Comparison of ENCODE assay signal across 14 cellular contexts in the genomic region with DNA sequence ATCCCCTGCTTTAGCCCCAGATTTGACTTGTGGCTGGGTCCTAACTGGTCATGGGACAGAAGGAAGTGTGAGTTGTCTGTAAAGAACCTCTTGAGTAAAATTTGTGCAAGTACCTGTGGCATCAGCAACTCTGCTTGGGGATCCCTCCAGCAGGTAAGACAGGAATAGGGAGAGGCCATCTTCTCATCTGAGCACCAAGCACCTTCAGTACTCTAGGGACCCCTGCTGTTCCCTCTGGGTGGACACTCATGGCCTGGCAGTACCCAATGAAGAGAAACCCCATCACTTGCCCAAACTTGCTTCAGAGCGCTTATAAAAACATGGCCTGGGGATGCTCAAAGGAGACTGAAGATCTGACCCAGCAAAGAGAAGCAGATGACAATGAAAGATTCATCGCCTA.
DNase-seq lines count a peak whose midpoint lies in the region; ATAC-seq and TF ChIP-seq lines count a peak whose summit lies in the region.
"Had no signal": no experiment of that assay in that cellular context is flagged by ENCODE, and none has a peak within 500 bp of the region (broad histone marks: within the 10 kb centered on the region; RNA-seq: fewer than 3 reads in every experiment).

No MANE protein-coding gene starts in this region.

- POLR2A ChIA-PET in BJ (lab: Charles Lee): no interaction called here

- 0 out of 2 replicates have a peak, but pooled peaks cover 1% of the 10 kb centered on the region for H3K27me3 ChIP-seq in BJ (ENCODE audit: control insufficient read depth, insufficient read depth, low read length)

- H3K4me3 ChIP-seq in BJ (ENCODE audit: low read depth, low read length): no peak overlapping the region
- H3K4me3 ChIP-seq in fibroblast of villous mesenchyme (ENCODE audit: low read depth, low read length): no peak overlapping the region

- peak; percentile 34; the same call in 1 of the 2 replicates for TF ChIP-seq CTCF in BJ (IDR thresholded peaks at IDR 0.05; ENCODE audit: insufficient read depth, low read depth, low read length)
- TF ChIP-seq CTCF in fibroblast of villous mesenchyme (IDR thresholded peaks at IDR 0.05; ENCODE audit: insufficient read depth, low read depth, low read length): peak; percentile 44

- no peak for DNase-seq in BJ (ENCODE audit: low read depth)
- peak; percentile 39 for DNase-seq in HPDE6-E6E7 (ENCODE audit: extremely low spot score)
- peak; percentile 14 for DNase-seq in fibroblast of villous mesenchyme (ENCODE audit: low read depth)
- DNase-seq in CD1c-positive myeloid dendritic cell (ENCODE audit: extremely low spot score): no peak
- no peak for DNase-seq in stimulated activated CD8-positive, alpha-beta memory T cell treated with anti-CD3 and anti-CD28 coated beads, Interleukin-4, amount 100 ng/mL, for 48 hours
- DNase-seq: activated T-cell treated with anti-CD3 and anti-CD28 coated beads, Interleukin-2, amount 50 U/mL, for 72 hours; CD4-positive, alpha-beta T cell; islet precursor cell; SHP77 treated with DMSO at 0.1 percent for 48 hours; stimulated activated naive CD4-positive, alpha-beta T cell had no signal

- H3K36me3 ChIP-seq in BJ (ENCODE audit: control insufficient read depth, insufficient read depth, low read length): no peaks in the 10 kb centered on the region

- CTCF ChIA-PET in BJ (lab: Yijun Ruan, JAX): interaction anchor here (1.1 to 2.9 kb wide), 3 partner anchors 8 to 265 kb away, joined by 4 to 11 read pairs (median 4); no protein-coding TSS in a partner anchor

- ATAC-seq in SK-N-SH treated with all-trans-retinoic acid at 6 μM for 48 hours (peak; percentile 89), GM18909 (IDR thresholded peaks at IDR 0.05; ENCODE audit: poor library complexity, unreplicated experiment) (no peak), GM21786 (IDR thresholded peaks at IDR 0.05; ENCODE audit: unreplicated experiment) (no peak)
- ATAC-seq: activated CD4-positive, CD25-positive, alpha-beta regulatory T cell treated with anti-CD3 and anti-CD28 coated beads, Interleukin-2, amount 50 U/mL, for 24 hours; activated T-cell treated with anti-CD3 and anti-CD28 coated beads, Interleukin-2, amount 50 U/mL, for 72 hours had no signal

TF ChIP-seq in SK-N-SH treated with all-trans-retinoic acid at 6 μM for 48 hours, 23 proteins besides CTCF, POLR2A, EP300 and RAD21:
- TF ChIP-seq CSDC2 (CRISPR knock-in tag; IDR thresholded peaks at IDR 0.05) (no peak), ZFP30 (CRISPR knock-in tag; IDR thresholded peaks at IDR 0.05) (no peak), PATZ1 (CRISPR knock-in tag; IDR thresholded peaks at IDR 0.05; ENCODE audit: borderline replicate concordance) (no peak), OSR1 (CRISPR knock-in tag; IDR thresholded peaks at IDR 0.05) (no peak)
- TF ChIP-seq, protein P1, sequence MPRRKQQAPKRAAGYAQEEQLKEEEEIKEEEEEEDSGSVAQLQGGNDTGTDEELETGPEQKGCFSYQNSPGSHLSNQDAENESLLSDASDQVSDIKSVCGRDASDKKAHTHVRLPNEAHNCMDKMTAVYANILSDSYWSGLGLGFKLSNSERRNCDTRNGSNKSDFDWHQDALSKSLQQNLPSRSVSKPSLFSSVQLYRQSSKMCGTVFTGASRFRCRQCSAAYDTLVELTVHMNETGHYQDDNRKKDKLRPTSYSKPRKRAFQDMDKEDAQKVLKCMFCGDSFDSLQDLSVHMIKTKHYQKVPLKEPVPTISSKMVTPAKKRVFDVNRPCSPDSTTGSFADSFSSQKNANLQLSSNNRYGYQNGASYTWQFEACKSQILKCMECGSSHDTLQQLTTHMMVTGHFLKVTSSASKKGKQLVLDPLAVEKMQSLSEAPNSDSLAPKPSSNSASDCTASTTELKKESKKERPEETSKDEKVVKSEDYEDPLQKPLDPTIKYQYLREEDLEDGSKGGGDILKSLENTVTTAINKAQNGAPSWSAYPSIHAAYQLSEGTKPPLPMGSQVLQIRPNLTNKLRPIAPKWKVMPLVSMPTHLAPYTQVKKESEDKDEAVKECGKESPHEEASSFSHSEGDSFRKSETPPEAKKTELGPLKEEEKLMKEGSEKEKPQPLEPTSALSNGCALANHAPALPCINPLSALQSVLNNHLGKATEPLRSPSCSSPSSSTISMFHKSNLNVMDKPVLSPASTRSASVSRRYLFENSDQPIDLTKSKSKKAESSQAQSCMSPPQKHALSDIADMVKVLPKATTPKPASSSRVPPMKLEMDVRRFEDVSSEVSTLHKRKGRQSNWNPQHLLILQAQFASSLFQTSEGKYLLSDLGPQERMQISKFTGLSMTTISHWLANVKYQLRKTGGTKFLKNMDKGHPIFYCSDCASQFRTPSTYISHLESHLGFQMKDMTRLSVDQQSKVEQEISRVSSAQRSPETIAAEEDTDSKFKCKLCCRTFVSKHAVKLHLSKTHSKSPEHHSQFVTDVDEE (CRISPR knock-in tag; IDR thresholded peaks at IDR 0.05): no peak
- TF ChIP-seq, protein P2, sequence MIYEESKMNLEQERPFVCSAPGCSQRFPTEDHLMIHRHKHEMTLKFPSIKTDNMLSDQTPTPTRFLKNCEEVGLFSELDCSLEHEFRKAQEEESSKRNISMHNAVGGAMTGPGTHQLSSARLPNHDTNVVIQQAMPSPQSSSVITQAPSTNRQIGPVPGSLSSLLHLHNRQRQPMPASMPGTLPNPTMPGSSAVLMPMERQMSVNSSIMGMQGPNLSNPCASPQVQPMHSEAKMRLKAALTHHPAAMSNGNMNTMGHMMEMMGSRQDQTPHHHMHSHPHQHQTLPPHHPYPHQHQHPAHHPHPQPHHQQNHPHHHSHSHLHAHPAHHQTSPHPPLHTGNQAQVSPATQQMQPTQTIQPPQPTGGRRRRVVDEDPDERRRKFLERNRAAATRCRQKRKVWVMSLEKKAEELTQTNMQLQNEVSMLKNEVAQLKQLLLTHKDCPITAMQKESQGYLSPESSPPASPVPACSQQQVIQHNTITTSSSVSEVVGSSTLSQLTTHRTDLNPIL (CRISPR knock-in tag; IDR thresholded peaks at IDR 0.05; ENCODE audit: low read depth): no peak

Comparison
In these comparisons a context has a peak if more than half of its experiments do, and no peak if none do; other contexts are left out.
1. DNase-seq: peak in HPDE6-E6E7 (single experiment) and fibroblast of villous mesenchyme (single experiment); none in BJ (single experiment), CD1c-positive myeloid dendritic cell (single experiment) and stimulated activated CD8-positive, alpha-beta memory T cell treated with anti-CD3 and anti-CD28 coated beads, Interleukin-4, amount 100 ng/mL, for 48 hours (single experiment).